15 cellular contexts compared by ENCODE assay signal in genomic region chr1:210340311-210340710, GRCh38. TPM values are rescaled to one million over a fixed set of nuclear protein-coding genes. Genes with fewer than 3 reads are reported as not detected.
DNase-seq lines count a peak whose midpoint lies in the region; ATAC-seq and TF ChIP-seq lines count a peak whose summit lies in the region.
"Had no signal": no experiment of that assay in that cellular context is flagged by ENCODE, and none has a peak within 500 bp of the region (broad histone marks: within the 10 kb centered on the region; RNA-seq: fewer than 3 reads in every experiment).

No MANE protein-coding gene starts in this region.

- H3K27me3 Mint-ChIP-seq in T-helper 17 cell, result no peaks in the 10 kb centered on the region
- H3K27me3 Mint-ChIP-seq in stimulated activated naive CD8-positive, alpha-beta T cell treated with anti-CD3 and anti-CD28 coated beads, Interleukin-15, Interleukin-2, amounts not matched to agents 100 ng/mL and 50 ng/mL, for 24 hours, result peaks cover 7% of the 10 kb centered on the region
- H3K27me3 Mint-ChIP-seq in endothelial cell (ENCODE audit: unreplicated experiment), result peaks cover 1% of the 10 kb centered on the region

- H3K4me1 Mint-ChIP-seq in T-helper 17 cell (peaks cover 27% of the 10 kb centered on the region), endothelial cell (ENCODE audit: unreplicated experiment) (peaks cover 3% of the 10 kb centered on the region)
- peaks cover 3% of the 10 kb centered on the region for H3K4me1 Mint-ChIP-seq in stimulated activated naive CD8-positive, alpha-beta T cell treated with anti-CD3 and anti-CD28 coated beads, Interleukin-15, Interleukin-2, amounts not matched to agents 100 ng/mL and 50 ng/mL, for 24 hours (ENCODE audit: low read depth)

- no peaks in the 10 kb centered on the region for H3K36me3 Mint-ChIP-seq in activated naive CD4-positive, alpha-beta T cell treated with anti-CD3 and anti-CD28 coated beads, Interleukin-2, amount 50 U/mL, for 72 hours
- H3K36me3 Mint-ChIP-seq in T-helper 17 cell (ENCODE audit: low read depth), result no peaks in the 10 kb centered on the region
- H3K36me3 Mint-ChIP-seq in stimulated activated naive CD8-positive, alpha-beta T cell treated with anti-CD3 and anti-CD28 coated beads, Interleukin-15, Interleukin-2, amounts not matched to agents 100 ng/mL and 50 ng/mL, for 24 hours (ENCODE audit: low read depth), result no peaks in the 10 kb centered on the region
- H3K36me3 Mint-ChIP-seq in endothelial cell (ENCODE audit: low read depth, unreplicated experiment), result no peaks in the 10 kb centered on the region

- no peaks in the 10 kb centered on the region for H3K9me3 Mint-ChIP-seq in activated naive CD4-positive, alpha-beta T cell treated with anti-CD3 and anti-CD28 coated beads, Interleukin-2, amount 50 U/mL, for 72 hours
- no peaks in the 10 kb centered on the region for H3K9me3 Mint-ChIP-seq in stimulated activated naive CD8-positive, alpha-beta T cell treated with anti-CD3 and anti-CD28 coated beads, Interleukin-15, Interleukin-2, amounts not matched to agents 100 ng/mL and 50 ng/mL, for 24 hours
- H3K9me3 Mint-ChIP-seq in endothelial cell (ENCODE audit: unreplicated experiment), result no peaks in the 10 kb centered on the region

- DNase-seq in activated naive CD4-positive, alpha-beta T cell treated with anti-CD3 and anti-CD28 coated beads, Interleukin-2, amount 50 U/mL, for 72 hours (ENCODE audit: low spot score in 2 of 2), result no peak
- no peak for DNase-seq in activated naive CD4-positive, alpha-beta T cell treated with anti-CD3 and anti-CD28 coated beads, Interleukin-2, amount 50 U/mL, for 16 hours
- DNase-seq in T-helper 17 cell, result no peak
- DNase-seq in SW480 (ENCODE audit: low spot score), result no peak
- no peak for DNase-seq in endothelial cell (ENCODE audit: low spot score)
- DNase-seq: activated CD4-positive, CD25-positive, alpha-beta regulatory T cell; dermis blood vessel endothelial cell; DMS53; NCI-H510A treated with DMSO at 0.1 percent for 48 hours; Peyer's patch; SW 1271 had no signal

- peak overlapping the region; percentile 34 to 60 for H3K27ac Mint-ChIP-seq in activated naive CD4-positive, alpha-beta T cell treated with anti-CD3 and anti-CD28 coated beads, Interleukin-2, amount 50 U/mL, for 72 hours
- H3K27ac Mint-ChIP-seq in T-helper 17 cell (no peak overlapping the region), endothelial cell (ENCODE audit: unreplicated experiment) (no peak overlapping the region)
- peak overlapping the region; percentile 43 for H3K27ac Mint-ChIP-seq in stimulated activated naive CD8-positive, alpha-beta T cell treated with anti-CD3 and anti-CD28 coated beads, Interleukin-15, Interleukin-2, amounts not matched to agents 100 ng/mL and 50 ng/mL, for 24 hours

- peak; percentile 45 to 60 for ATAC-seq in activated naive CD4-positive, alpha-beta T cell treated with anti-CD3 and anti-CD28 coated beads, Interleukin-2, amount 50 U/mL, for 72 hours
- ATAC-seq in HG02885 (IDR thresholded peaks at IDR 0.05; ENCODE audit: poor library complexity, unreplicated experiment) (peak; percentile 39), T-helper 17 cell (no peak), GM21381 (IDR thresholded peaks at IDR 0.05; ENCODE audit: unreplicated experiment) (no peak)
- ATAC-seq: K562 had no signal

- H3K9me3 ChIP-seq in T-helper 17 cell (ENCODE audit: control insufficient read depth, low read length, poor library complexity, severe bottlenecking), result no peaks in the 10 kb centered on the region
- H3K9me3 ChIP-seq: Peyer's patch had no signal

- TF ChIP-seq CTCF in endothelial cell (IDR thresholded peaks at IDR 0.05; ENCODE audit: unreplicated experiment), result no peak

- H3K4me3 Mint-ChIP-seq in T-helper 17 cell, result peak overlapping the region; percentile 68
- peak overlapping the region; percentile 50 for H3K4me3 Mint-ChIP-seq in stimulated activated naive CD8-positive, alpha-beta T cell treated with anti-CD3 and anti-CD28 coated beads, Interleukin-15, Interleukin-2, amounts not matched to agents 100 ng/mL and 50 ng/mL, for 24 hours
- no peak overlapping the region for H3K4me3 Mint-ChIP-seq in endothelial cell (ENCODE audit: unreplicated experiment)

RNA-seq across cellular contexts. Expression of gene HHAT, which starts 11.6 kb away (rescaled TPM):
- total RNA-seq in activated naive CD4-positive, alpha-beta T cell treated with anti-CD3 and anti-CD28 coated beads, Interleukin-2, amount 50 U/mL, for 72 hours, result 1 to 10 TPM in 1 of 2 donors, under 1 TPM in 1; 0.59 to 1.9 TPM
- total RNA-seq in T-helper 17 cell (1 to 10 TPM; 7.5 to 9.2 TPM), endothelial cell (ENCODE audit: unreplicated experiment) (6.0 TPM)

Comparison
In these comparisons a context has a peak if more than half of its experiments do, and no peak if none do; other contexts are left out.
1. ATAC-seq: peak in activated naive CD4-positive, alpha-beta T cell treated with anti-CD3 and anti-CD28 coated beads, Interleukin-2, amount 50 U/mL, for 72 hours (2 of 2) and HG02885 (single experiment); none in T-helper 17 cell (single experiment) and GM21381 (single experiment).
2. H3K27ac Mint-ChIP-seq: peak in activated naive CD4-positive, alpha-beta T cell treated with anti-CD3 and anti-CD28 coated beads, Interleukin-2, amount 50 U/mL, for 72 hours (2 of 2) and stimulated activated naive CD8-positive, alpha-beta T cell treated with anti-CD3 and anti-CD28 coated beads, Interleukin-15, Interleukin-2, amounts not matched to agents 100 ng/mL and 50 ng/mL, for 24 hours (single experiment); none in T-helper 17 cell (single experiment) and endothelial cell (single experiment).